In the genomic region with DNA sequence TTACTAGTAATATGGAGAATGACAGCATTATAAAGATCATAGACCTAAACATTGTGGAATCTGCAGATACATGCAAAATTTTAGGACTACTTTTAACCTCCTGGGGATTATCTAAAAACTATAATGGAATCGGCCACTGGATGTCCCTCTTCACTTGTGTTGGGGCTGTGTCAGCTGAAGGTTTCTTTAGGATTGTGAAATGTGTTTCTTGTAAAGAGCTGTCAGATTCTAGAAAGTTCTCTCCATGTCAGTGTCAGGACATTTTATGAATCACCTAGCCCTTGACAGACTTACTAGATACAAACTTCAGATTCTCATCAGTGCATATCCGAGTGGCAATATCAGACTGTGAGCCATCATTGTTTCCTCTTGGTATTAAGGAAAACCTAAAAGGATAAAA, we compare ENCODE assay signal across 9 cellular contexts.
A peak's percentile ranks its signal among the peaks of the same experiment; 100 is the strongest.
DNase-seq lines count a peak whose midpoint lies in the region; ATAC-seq and TF ChIP-seq lines count a peak whose summit lies in the region.
"Had no signal": no experiment of that assay in that cellular context is flagged by ENCODE, and none has a peak within 500 bp of the region (broad histone marks: within the 10 kb centered on the region; RNA-seq: fewer than 3 reads in every experiment).

No MANE protein-coding gene starts in this region.

- peak; percentile 13 for DNase-seq in NOMO-1 treated with DMSO at 0.1 percent for 48 hours (lab: John Stamatoyannopoulos, UW; ENCODE audit: unreplicated experiment)
- no peak for DNase-seq in NOMO-1 treated with dmso at 0.1 percent for 144 hours (lab: John Stamatoyannopoulos, UW; ENCODE audit: unreplicated experiment)
- DNase-seq in NCI-H82 treated with DMSO at 0.1 percent for 48 hours (lab: John Stamatoyannopoulos, UW; ENCODE audit: unreplicated experiment) = peak; percentile 58
- peak; percentile 60 for DNase-seq in fibroblast of pulmonary artery (ENCODE audit: low read depth)
- DNase-seq in stromal cell of bone marrow (ENCODE audit: low read depth) = peak; percentile 16
- DNase-seq in activated T-helper 2 cell treated with anti-CD3 and anti-CD28 coated beads, Interferon-gamma antibody, Interleukin-2, Interleukin-4, amounts not matched to agents 10 μg/mL and 5 μg/mL and 100 μg/mL, durations not matched to agents 14 hours and 24 hours and 36 hours (ENCODE audit: low spot score) = no peak
- no peak for DNase-seq in mucosa of gallbladder (ENCODE audit: low spot score)
- DNase-seq: islet precursor cell had no signal

- ATAC-seq in HG02884 (IDR thresholded peaks at IDR 0.05; ENCODE audit: unreplicated experiment) = no peak

- no peaks in the 10 kb centered on the region for H3K36me3 Mint-ChIP-seq in activated T-helper 2 cell treated with anti-CD3 and anti-CD28 coated beads, Interferon-gamma antibody, Interleukin-2, Interleukin-4, amounts not matched to agents 10 μg/mL and 5 μg/mL and 100 μg/mL, durations not matched to agents 14 hours and 24 hours and 36 hours (ENCODE audit: low read depth)

- intact Hi-C loops in activated T-helper 2 cell treated with anti-CD3 and anti-CD28 coated beads, Interferon-gamma antibody, Interleukin-2, Interleukin-4, amounts not matched to agents 10 μg/mL and 5 μg/mL and 100 μg/mL, durations not matched to agents 14 hours and 24 hours and 36 hours (cut with micrococcal nuclease) = no loop called here

- H3K4me3 Mint-ChIP-seq in activated T-helper 2 cell treated with anti-CD3 and anti-CD28 coated beads, Interferon-gamma antibody, Interleukin-2, Interleukin-4, amounts not matched to agents 10 μg/mL and 5 μg/mL and 100 μg/mL, durations not matched to agents 14 hours and 24 hours and 36 hours (ENCODE audit: low read depth) = no peak overlapping the region

- no peak overlapping the region for H3K4me3 ChIP-seq in fibroblast of pulmonary artery (replicated peaks; ENCODE audit: low read depth, low read length)

- H3K9me3 Mint-ChIP-seq in activated T-helper 2 cell treated with anti-CD3 and anti-CD28 coated beads, Interferon-gamma antibody, Interleukin-2, Interleukin-4, amounts not matched to agents 10 μg/mL and 5 μg/mL and 100 μg/mL, durations not matched to agents 14 hours and 24 hours and 36 hours = peaks cover 6% of the 10 kb centered on the region

- H3K4me1 Mint-ChIP-seq in activated T-helper 2 cell treated with anti-CD3 and anti-CD28 coated beads, Interferon-gamma antibody, Interleukin-2, Interleukin-4, amounts not matched to agents 10 μg/mL and 5 μg/mL and 100 μg/mL, durations not matched to agents 14 hours and 24 hours and 36 hours (ENCODE audit: low read depth) = no peaks in the 10 kb centered on the region

- no peak overlapping the region for H3K27ac Mint-ChIP-seq in activated T-helper 2 cell treated with anti-CD3 and anti-CD28 coated beads, Interferon-gamma antibody, Interleukin-2, Interleukin-4, amounts not matched to agents 10 μg/mL and 5 μg/mL and 100 μg/mL, durations not matched to agents 14 hours and 24 hours and 36 hours

- no peaks in the 10 kb centered on the region for H3K27me3 Mint-ChIP-seq in activated T-helper 2 cell treated with anti-CD3 and anti-CD28 coated beads, Interferon-gamma antibody, Interleukin-2, Interleukin-4, amounts not matched to agents 10 μg/mL and 5 μg/mL and 100 μg/mL, durations not matched to agents 14 hours and 24 hours and 36 hours (ENCODE audit: low read depth)

- peak; percentile 36 for TF ChIP-seq CTCF in fibroblast of pulmonary artery (IDR thresholded peaks at IDR 0.05; ENCODE audit: low read length, missing control alignments)

Comparison
In these comparisons a context has a peak if more than half of its experiments do, and no peak if none do; other contexts are left out.
1. DNase-seq: peak in NOMO-1 treated with DMSO at 0.1 percent for 48 hours (single experiment), NCI-H82 treated with DMSO at 0.1 percent for 48 hours (single experiment), fibroblast of pulmonary artery (single experiment) and stromal cell of bone marrow (single experiment); none in NOMO-1 treated with dmso at 0.1 percent for 144 hours (single experiment), activated T-helper 2 cell treated with anti-CD3 and anti-CD28 coated beads, Interferon-gamma antibody, Interleukin-2, Interleukin-4, amounts not matched to agents 10 μg/mL and 5 μg/mL and 100 μg/mL, durations not matched to agents 14 hours and 24 hours and 36 hours (single experiment) and mucosa of gallbladder (single experiment).